ENCODE assay signal across 27 cellular contexts in the genomic region with DNA sequence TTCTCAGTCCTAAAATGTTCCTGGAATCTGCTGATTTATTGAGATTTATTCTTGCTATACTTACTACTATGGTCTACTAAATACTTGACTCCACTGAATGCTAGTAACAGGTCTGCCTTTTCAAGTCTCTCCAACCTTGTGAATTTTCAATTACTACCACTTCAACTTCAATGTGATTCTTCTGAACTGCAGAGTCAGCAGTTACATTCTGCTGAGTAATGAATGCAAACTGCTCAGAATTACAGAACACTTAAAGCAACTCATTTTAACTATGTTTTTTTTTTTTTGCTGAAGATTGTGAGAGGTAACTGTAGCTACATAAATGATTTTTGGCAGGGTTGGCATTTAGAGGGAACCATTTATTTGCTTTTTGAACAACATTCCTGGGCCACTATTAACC. TPM values are rescaled to one million over a fixed set of nuclear protein-coding genes. Genes with fewer than 3 reads are reported as not detected.
A peak's percentile ranks its signal among the peaks of the same experiment; 100 is the strongest.
DNase-seq lines count a peak whose midpoint lies in the region; ATAC-seq and TF ChIP-seq lines count a peak whose summit lies in the region.
"Had no signal": no experiment of that assay in that cellular context is flagged by ENCODE, and none has a peak within 500 bp of the region (broad histone marks: within the 10 kb centered on the region; RNA-seq: fewer than 3 reads in every experiment).

No MANE protein-coding gene starts in this region.

- peak; percentile 33 for ATAC-seq in esophagus mucosa
- ATAC-seq: natural killer cell treated with Interleukin-12 subunit alpha and Interleukin-12 subunit beta and Interleukin-15 and Interleukin-18, amount 100 ng/mL, for 72 hours; sciatic nerve; T-cell had no signal

- DNase-seq in EH (ENCODE audit: low read depth) (peak; percentile 9), NB4 (ENCODE audit: low read depth) (peak; percentile 12), osteocyte (ENCODE audit: extremely low spot score, unreplicated experiment) (no peak), SHP77 (lab: John Stamatoyannopoulos, UW) (no peak), ecto neural progenitor cell (ENCODE audit: low spot score) (no peak)
- DNase-seq in NK-92 treated with Interleukin-12 subunit alpha and Interleukin-12 subunit beta, amount 100 ng/mL, for 24 hours (lab: John Stamatoyannopoulos, UW): no peak
- DNase-seq: activated CD4-positive, alpha-beta memory T cell treated with anti-CD3 and anti-CD28 coated beads for 36 hours; activated CD4-positive, CD25-positive, alpha-beta regulatory T cell; caudate nucleus; foreskin melanocyte; GM23248; Kasumi-1; left ventricle myocardium inferior; NCI-H1092; NCI-H2081; pancreas; SJCRH30; stimulated activated naive CD4-positive, alpha-beta T cell treated with Interleukin-2 at 50 U/mL for 16 hours; T-cell had no signal

- peaks cover 18% of the 10 kb centered on the region for H3K4me1 Mint-ChIP-seq in osteocyte (ENCODE audit: unreplicated experiment)

- TF ChIP-seq POLR2A in NB4 (IDR thresholded peaks at IDR 0.05; ENCODE audit: extremely low read depth, insufficient read length): no peak

- TF ChIP-seq CTCF in NB4 (IDR thresholded peaks at IDR 0.05; ENCODE audit: low read depth, low read length) (no peak), osteocyte (IDR thresholded peaks at IDR 0.05) (no peak)

- peaks cover 3% of the 10 kb centered on the region for H3K36me3 Mint-ChIP-seq in osteocyte (ENCODE audit: unreplicated experiment)
- H3K36me3 Mint-ChIP-seq: activated naive CD8-positive, alpha-beta T cell had no signal

- no peak overlapping the region for H3K4me3 Mint-ChIP-seq in osteocyte (ENCODE audit: unreplicated experiment)
- H3K4me3 Mint-ChIP-seq: activated CD4-positive, alpha-beta memory T cell treated with anti-CD3 and anti-CD28 coated beads for 36 hours; activated naive CD8-positive, alpha-beta T cell; CD4-positive, CD25-positive, alpha-beta regulatory T cell; natural killer cell treated with Interleukin-12 subunit alpha and Interleukin-12 subunit beta and Interleukin-15 and Interleukin-18, amount 100 ng/mL, for 72 hours; T-cell had no signal

- no peaks in the 10 kb centered on the region for H3K27me3 Mint-ChIP-seq in osteocyte (ENCODE audit: unreplicated experiment)
- H3K27me3 Mint-ChIP-seq: activated CD4-positive, alpha-beta memory T cell treated with anti-CD3 and anti-CD28 coated beads for 36 hours; activated naive CD8-positive, alpha-beta T cell; CD4-positive, CD25-positive, alpha-beta regulatory T cell; natural killer cell treated with Interleukin-12 subunit alpha and Interleukin-12 subunit beta and Interleukin-15 and Interleukin-18, amount 100 ng/mL, for 72 hours; T-cell had no signal

- no peak overlapping the region for H3K4me3 ChIP-seq in NB4 (ENCODE audit: low read depth, low read length)
- H3K4me3 ChIP-seq: ascending aorta, GM23248, left ventricle myocardium inferior, pancreas, SJCRH30, thoracic aorta had no signal

- H3K27ac Mint-ChIP-seq in osteocyte (ENCODE audit: unreplicated experiment): peak overlapping the region; percentile 1
- H3K27ac Mint-ChIP-seq: activated naive CD8-positive, alpha-beta T cell; activated T-helper 2 cell treated with anti-CD3 and anti-CD28 coated beads, Interferon-gamma antibody, Interleukin-2, Interleukin-4, amounts not matched to agents 10 μg/mL and 5 μg/mL and 100 μg/mL, durations not matched to agents 14 hours and 24 hours and 36 hours; CD4-positive, CD25-positive, alpha-beta regulatory T cell; T-cell had no signal

- no peaks in the 10 kb centered on the region for H3K9me3 Mint-ChIP-seq in osteocyte (ENCODE audit: unreplicated experiment)

RNA-seq across cellular contexts. Expression of a gene that starts 41.8 kb away (rescaled TPM):
- total RNA-seq in esophagus mucosa (144 TPM), osteocyte (53.4 and 55.2 TPM in 2 replicates)

Comparison
In these comparisons a context has a peak if more than half of its experiments do, and no peak if none do; other contexts are left out.
1. DNase-seq: peak in EH (single experiment) and NB4 (single experiment); none in osteocyte (single experiment), SHP77 (0 of 2), NK-92 treated with Interleukin-12 subunit alpha and Interleukin-12 subunit beta, amount 100 ng/mL, for 24 hours (single experiment) and ecto neural progenitor cell (single experiment).